8 cellular contexts compared by ENCODE assay signal in the genomic region with DNA sequence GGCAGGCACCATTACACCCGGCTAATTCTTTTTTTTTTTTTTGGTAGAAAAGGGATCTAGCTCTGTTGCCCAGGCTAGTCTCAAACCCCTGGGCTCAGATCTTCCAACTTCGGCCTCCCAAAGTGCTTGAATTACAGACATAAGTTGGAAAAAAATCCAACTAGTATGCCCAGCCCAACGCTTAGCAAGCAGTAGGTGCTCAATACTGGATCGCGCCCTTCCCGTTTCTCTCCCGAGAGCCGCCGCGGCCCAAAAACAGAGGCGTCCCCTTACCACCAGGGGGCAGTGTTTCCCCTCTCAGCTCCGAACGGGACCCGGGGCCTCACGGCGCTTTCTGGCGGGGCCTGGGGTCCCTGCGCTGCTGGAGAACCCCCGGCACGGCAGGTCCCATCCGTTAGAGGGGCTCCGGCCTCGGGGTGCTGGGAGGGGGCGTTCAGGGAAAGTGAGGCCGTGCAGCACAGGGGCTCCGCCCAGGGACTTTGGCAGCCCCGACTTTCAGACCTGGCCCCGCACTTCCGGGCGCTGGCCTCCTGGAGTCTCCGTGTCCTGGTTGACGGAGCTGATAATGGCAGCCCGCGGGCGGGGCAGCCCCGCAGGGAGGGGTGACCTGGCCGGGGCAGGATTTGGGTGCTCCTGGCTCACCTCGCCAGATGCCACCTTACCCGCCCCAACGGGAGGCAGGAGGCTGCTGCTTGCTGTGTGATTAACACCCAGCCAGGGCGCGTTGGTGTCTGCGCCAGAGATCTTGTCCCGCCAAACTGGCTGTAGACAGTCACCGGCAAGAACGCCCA. TPM values are rescaled to one million over a fixed set of nuclear protein-coding genes. Genes with fewer than 3 reads are reported as not detected.
A peak's percentile ranks its signal among the peaks of the same experiment; 100 is the strongest.
DNase-seq lines count a peak whose midpoint lies in the region; ATAC-seq, FAIRE-seq and TF ChIP-seq lines count a peak whose summit lies in the region.

No MANE protein-coding gene starts in this region.

- peak overlapping the region; percentile 73 for H3K9ac ChIP-seq in keratinocyte (ENCODE audit: control insufficient read depth, extremely low read depth, insufficient read depth, low read length)

- no peaks in the 10 kb centered on the region for H3K9me3 ChIP-seq in keratinocyte (ENCODE audit: control insufficient read depth, low read depth, low read length)

- H3K36me3 Mint-ChIP-seq in activated B cell treated with CpG ODN at 0.5 μM for 24 hours (ENCODE audit: low read depth) = no peaks in the 10 kb centered on the region

- peaks cover 10% of the 10 kb centered on the region for H3K4me1 Mint-ChIP-seq in activated B cell treated with CpG ODN at 0.5 μM for 24 hours

- peak overlapping the region; percentile 49 to 50 for H3K4me3 ChIP-seq in cardiac fibroblast (replicated peaks in 1 of 2; ENCODE audit: low read depth in 2 of 2, low read length in 2 of 2)
- peak overlapping the region; percentile 34 to 66 (median 59) for H3K4me3 ChIP-seq in keratinocyte (ENCODE audit: control insufficient read depth in 2 of 3, extremely low read depth in 1 of 3, insufficient read depth in 2 of 3, low read depth in 1 of 3, low read length in 3 of 3)

- ATAC-seq in HG02642 (IDR thresholded peaks at IDR 0.05; ENCODE audit: poor library complexity, unreplicated experiment) (peak; percentile 82), activated B cell treated with CpG ODN at 0.5 μM for 24 hours (ENCODE audit: low read depth) (peak; percentile 91), GM21367 (IDR thresholded peaks at IDR 0.05; ENCODE audit: unreplicated experiment) (no peak)

- CTCF ChIA-PET in activated B cell treated with CpG ODN at 0.5 μM for 24 hours (lab: Charles Lee) = interaction anchor here (0.6 to 2.5 kb wide), 15 partner anchors 9 to 606 kb away, joined by 3 to 15 read pairs (median 4); no protein-coding TSS in a partner anchor

- H3K79me2 ChIP-seq in keratinocyte (ENCODE audit: control insufficient read depth, insufficient read depth, low read length) = no peaks in the 10 kb centered on the region

- H3K27me3 ChIP-seq in keratinocyte (ENCODE audit: control insufficient read depth, extremely low read depth, insufficient read depth, low read length) = no peaks in the 10 kb centered on the region

- H3K4me2 ChIP-seq in keratinocyte (ENCODE audit: control insufficient read depth, extremely low read depth, insufficient read depth, low read depth, low read length) = peak overlapping the region; percentile 91

- H3K36me3 ChIP-seq in keratinocyte (ENCODE audit: control insufficient read depth in 2 of 2, extremely low read depth in 1 of 2, insufficient read depth in 2 of 2, low read length in 2 of 2) = peaks cover 0 to 3% of the 10 kb centered on the region in 2 experiments

- intact Hi-C loops in activated B cell treated with CpG ODN at 0.5 μM for 24 hours (cut with micrococcal nuclease) = loop anchor here (1.0 to 5.0 kb wide), 5 partner anchors 46 to 945 kb away; partner anchors contain the start of gene ASB6

- TF ChIP-seq CTCF in activated B cell treated with CpG ODN at 0.5 μM for 24 hours (IDR thresholded peaks at IDR 0.05) (peak; percentile 82), cardiac fibroblast (IDR thresholded peaks at IDR 0.05; ENCODE audit: low read depth, low read length) (peak; percentile 93), keratinocyte (optimal IDR thresholded peaks at IDR 0.05 in 1 of 3, IDR thresholded peaks at IDR 0.05 in 1 of 3, conservative IDR thresholded peaks at IDR 0.05 in 1 of 3; ENCODE audit: extremely low read depth in 1 of 3, insufficient read depth in 2 of 3, low read length in 3 of 3) (peak; percentile 84 to 92 (median 86))

- peaks cover 8% of the 10 kb centered on the region for H3K4me1 ChIP-seq in keratinocyte (ENCODE audit: control insufficient read depth, extremely low read depth, insufficient read depth, low read length)

- H3K9me3 Mint-ChIP-seq in activated B cell treated with CpG ODN at 0.5 μM for 24 hours = no peaks in the 10 kb centered on the region

- H3K27me3 Mint-ChIP-seq in activated B cell treated with CpG ODN at 0.5 μM for 24 hours = peaks cover 6% of the 10 kb centered on the region

- no peaks in the 10 kb centered on the region for H4K20me1 ChIP-seq in keratinocyte (ENCODE audit: control insufficient read depth, extremely low read depth, insufficient read depth, low read length)

- no peaks in the 10 kb centered on the region for H3K9me1 ChIP-seq in keratinocyte (ENCODE audit: control insufficient read depth, extremely low read depth, insufficient read depth, low read length)

- dilution Hi-C loops in keratinocyte (cut with MboI; ENCODE audit: extremely low pct_ligation_motif_present, low sequenced_read_pairs) = no loop called here

- H3K4me3 Mint-ChIP-seq in activated B cell treated with CpG ODN at 0.5 μM for 24 hours = peak overlapping the region; percentile 70

- H3K27ac ChIP-seq in keratinocyte (ENCODE audit: control insufficient read depth, insufficient read depth, low read length) = peak overlapping the region; percentile 26

- no peak overlapping the region for H3K27ac Mint-ChIP-seq in activated B cell treated with CpG ODN at 0.5 μM for 24 hours

- DNase-seq in EL (peak; percentile 75), NCI-H2171 treated with DMSO at 0.1 percent for 48 hours (lab: John Stamatoyannopoulos, UW) (peak; percentile 93), activated B cell treated with CpG ODN at 0.5 μM for 24 hours (peak; percentile 81), cardiac fibroblast (ENCODE audit: low read depth in 2 of 2) (peak; percentile 74 to 76), keratinocyte (ENCODE audit: low read depth, low spot score) (no peak)
- peak; percentile 69 to 76 for DNase-seq in stimulated activated CD4-positive, alpha-beta T cell treated with anti-CD3 and anti-CD28 coated beads, Interleukin-15, amount 100 ng/mL, for 1 hour (ENCODE audit: low read depth in 1 of 2, low spot score in 1 of 2)

- POLR2A ChIA-PET in activated B cell treated with CpG ODN at 0.5 μM for 24 hours (lab: Charles Lee) = interaction anchor here (0.5 to 1.8 kb wide), 8 partner anchors 8 to 1812 kb away, joined by 3 to 8 read pairs (median 4); no protein-coding TSS in a partner anchor

- no peak for FAIRE-seq in keratinocyte (lab: Jason Lieb, UNC)

- H2AFZ ChIP-seq in keratinocyte (ENCODE audit: control insufficient read depth, low read length) = peak overlapping the region; percentile 71

RNA-seq across cellular contexts. Expression of gene PTGES, which starts 15.2 kb away (rescaled TPM):
- total RNA-seq in activated B cell treated with CpG ODN at 0.5 μM for 24 hours = not detected in 2 replicates
- 16.3 to 34.1 TPM (median 19.7 TPM) in 3 replicates for polyA plus RNA-seq in keratinocyte
- polyA plus RNA-seq in keratinocyte (2011; ENCODE audit: low read depth) = 0.57 TPM
- polyA plus RNA-seq in keratinocyte (2011; cell fraction: cytosol; rRNA removed) = 24.6 and 32.8 TPM in 2 replicates
- 20.4 and 25.6 TPM in 2 replicates for polyA plus RNA-seq in keratinocyte (2011; cell fraction: nucleus; rRNA removed)
- 6.8 and 13.1 TPM in 2 replicates for polyA plus RNA-seq in keratinocyte (2012; ENCODE audit: low replicate concordance)
- polyA minus RNA-seq in keratinocyte = 21.0 to 32.4 TPM (median 24.9 TPM) in 3 replicates
- 32.6 TPM for polyA minus RNA-seq in keratinocyte (2011; cell fraction: cytosol; rRNA and poly(A)+ RNA removed)
- 22.3 and 23.9 TPM in 2 replicates for polyA minus RNA-seq in keratinocyte (2011; cell fraction: nucleus; rRNA and poly(A)+ RNA removed)
